ENCODE assay signal across 1 cellular context in the genomic region with DNA sequence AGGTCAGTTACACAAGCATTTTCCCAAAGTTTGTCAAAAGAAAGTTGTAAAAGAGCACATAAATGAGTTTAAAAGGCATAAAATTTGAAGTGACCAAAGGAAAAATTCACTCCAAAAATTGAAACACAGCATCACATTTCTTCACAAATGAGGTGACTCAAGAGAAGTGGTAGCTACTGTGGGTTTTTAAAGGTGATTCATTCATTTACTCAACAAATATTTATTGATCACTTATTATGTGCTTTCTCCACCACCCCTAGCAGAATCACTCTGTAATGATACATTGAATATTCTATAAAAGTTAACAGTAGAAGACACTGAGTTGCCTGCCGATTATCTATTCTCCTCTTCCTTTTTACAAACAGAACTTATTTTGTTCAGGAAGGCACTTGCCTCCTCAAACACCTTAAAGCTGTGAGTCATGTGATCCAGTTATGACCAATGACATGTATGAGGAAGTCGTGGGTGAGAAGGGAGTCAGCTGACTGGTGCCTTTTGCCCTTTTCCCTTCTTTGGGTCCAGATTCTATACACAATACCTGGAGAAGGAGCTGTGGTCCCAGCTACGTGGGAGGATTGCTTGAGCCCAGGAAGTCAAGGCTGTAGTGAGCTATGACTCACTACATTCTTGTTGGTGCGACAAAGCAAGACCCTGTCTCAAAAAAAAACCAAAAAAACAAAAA.
TF ChIP-seq lines count a peak whose summit lies in the region.

No MANE protein-coding gene starts in this region.

TF ChIP-seq in GM23338, 12 proteins besides CTCF, POLR2A, EP300 and RAD21 (continued from another document):
- TF ChIP-seq, protein P1, sequence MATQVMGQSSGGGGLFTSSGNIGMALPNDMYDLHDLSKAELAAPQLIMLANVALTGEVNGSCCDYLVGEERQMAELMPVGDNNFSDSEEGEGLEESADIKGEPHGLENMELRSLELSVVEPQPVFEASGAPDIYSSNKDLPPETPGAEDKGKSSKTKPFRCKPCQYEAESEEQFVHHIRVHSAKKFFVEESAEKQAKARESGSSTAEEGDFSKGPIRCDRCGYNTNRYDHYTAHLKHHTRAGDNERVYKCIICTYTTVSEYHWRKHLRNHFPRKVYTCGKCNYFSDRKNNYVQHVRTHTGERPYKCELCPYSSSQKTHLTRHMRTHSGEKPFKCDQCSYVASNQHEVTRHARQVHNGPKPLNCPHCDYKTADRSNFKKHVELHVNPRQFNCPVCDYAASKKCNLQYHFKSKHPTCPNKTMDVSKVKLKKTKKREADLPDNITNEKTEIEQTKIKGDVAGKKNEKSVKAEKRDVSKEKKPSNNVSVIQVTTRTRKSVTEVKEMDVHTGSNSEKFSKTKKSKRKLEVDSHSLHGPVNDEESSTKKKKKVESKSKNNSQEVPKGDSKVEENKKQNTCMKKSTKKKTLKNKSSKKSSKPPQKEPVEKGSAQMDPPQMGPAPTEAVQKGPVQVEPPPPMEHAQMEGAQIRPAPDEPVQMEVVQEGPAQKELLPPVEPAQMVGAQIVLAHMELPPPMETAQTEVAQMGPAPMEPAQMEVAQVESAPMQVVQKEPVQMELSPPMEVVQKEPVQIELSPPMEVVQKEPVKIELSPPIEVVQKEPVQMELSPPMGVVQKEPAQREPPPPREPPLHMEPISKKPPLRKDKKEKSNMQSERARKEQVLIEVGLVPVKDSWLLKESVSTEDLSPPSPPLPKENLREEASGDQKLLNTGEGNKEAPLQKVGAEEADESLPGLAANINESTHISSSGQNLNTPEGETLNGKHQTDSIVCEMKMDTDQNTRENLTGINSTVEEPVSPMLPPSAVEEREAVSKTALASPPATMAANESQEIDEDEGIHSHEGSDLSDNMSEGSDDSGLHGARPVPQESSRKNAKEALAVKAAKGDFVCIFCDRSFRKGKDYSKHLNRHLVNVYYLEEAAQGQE (IDR thresholded peaks at IDR 0.05; ENCODE audit: unreplicated experiment), result no peak
- TF ChIP-seq, protein P2, sequence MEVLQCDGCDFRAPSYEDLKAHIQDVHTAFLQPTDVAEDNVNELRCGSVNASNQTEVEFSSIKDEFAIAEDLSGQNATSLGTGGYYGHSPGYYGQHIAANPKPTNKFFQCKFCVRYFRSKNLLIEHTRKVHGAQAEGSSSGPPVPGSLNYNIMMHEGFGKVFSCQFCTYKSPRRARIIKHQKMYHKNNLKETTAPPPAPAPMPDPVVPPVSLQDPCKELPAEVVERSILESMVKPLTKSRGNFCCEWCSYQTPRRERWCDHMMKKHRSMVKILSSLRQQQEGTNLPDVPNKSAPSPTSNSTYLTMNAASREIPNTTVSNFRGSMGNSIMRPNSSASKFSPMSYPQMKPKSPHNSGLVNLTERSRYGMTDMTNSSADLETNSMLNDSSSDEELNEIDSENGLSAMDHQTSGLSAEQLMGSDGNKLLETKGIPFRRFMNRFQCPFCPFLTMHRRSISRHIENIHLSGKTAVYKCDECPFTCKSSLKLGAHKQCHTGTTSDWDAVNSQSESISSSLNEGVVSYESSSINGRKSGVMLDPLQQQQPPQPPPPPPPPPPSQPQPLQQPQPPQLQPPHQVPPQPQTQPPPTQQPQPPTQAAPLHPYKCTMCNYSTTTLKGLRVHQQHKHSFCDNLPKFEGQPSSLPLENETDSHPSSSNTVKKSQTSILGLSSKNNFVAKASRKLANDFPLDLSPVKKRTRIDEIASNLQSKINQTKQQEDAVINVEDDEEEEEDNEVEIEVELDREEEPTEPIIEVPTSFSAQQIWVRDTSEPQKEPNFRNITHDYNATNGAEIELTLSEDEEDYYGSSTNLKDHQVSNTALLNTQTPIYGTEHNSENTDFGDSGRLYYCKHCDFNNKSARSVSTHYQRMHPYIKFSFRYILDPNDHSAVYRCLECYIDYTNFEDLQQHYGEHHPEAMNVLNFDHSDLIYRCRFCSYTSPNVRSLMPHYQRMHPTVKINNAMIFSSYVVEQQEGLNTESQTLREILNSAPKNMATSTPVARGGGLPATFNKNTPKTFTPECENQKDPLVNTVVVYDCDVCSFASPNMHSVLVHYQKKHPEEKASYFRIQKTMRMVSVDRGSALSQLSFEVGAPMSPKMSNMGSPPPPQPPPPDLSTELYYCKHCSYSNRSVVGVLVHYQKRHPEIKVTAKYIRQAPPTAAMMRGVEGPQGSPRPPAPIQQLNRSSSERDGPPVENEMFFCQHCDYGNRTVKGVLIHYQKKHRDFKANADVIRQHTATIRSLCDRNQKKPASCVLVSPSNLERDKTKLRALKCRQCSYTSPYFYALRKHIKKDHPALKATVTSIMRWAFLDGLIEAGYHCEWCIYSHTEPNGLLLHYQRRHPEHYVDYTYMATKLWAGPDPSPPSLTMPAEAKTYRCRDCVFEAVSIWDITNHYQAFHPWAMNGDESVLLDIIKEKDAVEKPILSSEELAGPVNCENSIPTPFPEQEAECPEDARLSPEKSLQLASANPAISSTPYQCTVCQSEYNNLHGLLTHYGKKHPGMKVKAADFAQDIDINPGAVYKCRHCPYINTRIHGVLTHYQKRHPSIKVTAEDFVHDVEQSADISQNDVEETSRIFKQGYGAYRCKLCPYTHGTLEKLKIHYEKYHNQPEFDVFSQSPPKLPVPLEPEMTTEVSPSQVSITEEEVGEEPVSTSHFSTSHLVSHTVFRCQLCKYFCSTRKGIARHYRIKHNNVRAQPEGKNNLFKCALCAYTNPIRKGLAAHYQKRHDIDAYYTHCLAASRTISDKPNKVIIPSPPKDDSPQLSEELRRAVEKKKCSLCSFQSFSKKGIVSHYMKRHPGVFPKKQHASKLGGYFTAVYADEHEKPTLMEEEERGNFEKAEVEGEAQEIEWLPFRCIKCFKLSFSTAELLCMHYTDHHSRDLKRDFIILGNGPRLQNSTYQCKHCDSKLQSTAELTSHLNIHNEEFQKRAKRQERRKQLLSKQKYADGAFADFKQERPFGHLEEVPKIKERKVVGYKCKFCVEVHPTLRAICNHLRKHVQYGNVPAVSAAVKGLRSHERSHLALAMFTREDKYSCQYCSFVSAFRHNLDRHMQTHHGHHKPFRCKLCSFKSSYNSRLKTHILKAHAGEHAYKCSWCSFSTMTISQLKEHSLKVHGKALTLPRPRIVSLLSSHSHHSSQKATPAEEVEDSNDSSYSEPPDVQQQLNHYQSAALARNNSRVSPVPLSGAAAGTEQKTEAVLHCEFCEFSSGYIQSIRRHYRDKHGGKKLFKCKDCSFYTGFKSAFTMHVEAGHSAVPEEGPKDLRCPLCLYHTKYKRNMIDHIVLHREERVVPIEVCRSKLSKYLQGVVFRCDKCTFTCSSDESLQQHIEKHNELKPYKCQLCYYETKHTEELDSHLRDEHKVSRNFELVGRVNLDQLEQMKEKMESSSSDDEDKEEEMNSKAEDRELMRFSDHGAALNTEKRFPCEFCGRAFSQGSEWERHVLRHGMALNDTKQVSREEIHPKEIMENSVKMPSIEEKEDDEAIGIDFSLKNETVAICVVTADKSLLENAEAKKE (CRISPR knock-in tag; IDR thresholded peaks at IDR 0.05), result no peak
- TF ChIP-seq STAT1 (IDR thresholded peaks at IDR 0.05; ENCODE audit: unreplicated experiment) (no peak), POLR2AphosphoS5 (IDR thresholded peaks at IDR 0.05; ENCODE audit: low read depth) (no peak), JUNB (IDR thresholded peaks at IDR 0.05; ENCODE audit: unreplicated experiment) (no peak)
